8 cellular contexts compared by ENCODE assay signal in genomic region chr2:117814417-117815264, GRCh38. TPM values are rescaled to one million over a fixed set of nuclear protein-coding genes. Genes with fewer than 3 reads are reported as not detected.
DNase-seq lines count a peak whose midpoint lies in the region; ATAC-seq, FAIRE-seq and TF ChIP-seq lines count a peak whose summit lies in the region.

TSS of gene DDX18 (plus strand) at chr2:117814691. CDS start at chr2:117814778, 87 bp downstream.

- peaks cover 9 to 23% of the 10 kb centered on the region in 2 donors for H3K36me3 ChIP-seq in kidney (ENCODE audit: control insufficient read depth in 1 of 2, insufficient read depth in 2 of 2, low read length in 2 of 2)

- peaks cover 14% of the 10 kb centered on the region for H3K36me3 Mint-ChIP-seq in chondrocyte (ENCODE audit: low read depth)

- H3K9me3 ChIP-seq in kidney (ENCODE audit: control insufficient read depth in 1 of 2, low read length in 2 of 2), result no peaks in the 10 kb centered on the region

- intact Hi-C loops in kidney (cut with DNase I), result no loop called here

- H3K27ac ChIP-seq in kidney (ENCODE audit: low read depth in 2 of 2, low read length in 2 of 2), result peak within 1 kb of the TSS; percentile 58 to 93

- peak within 1 kb of the TSS; percentile 66 to 98 for H3K9ac ChIP-seq in kidney (ENCODE audit: low read length in 2 of 2)

- peak within 1 kb of the TSS; percentile 89 for H3K4me3 Mint-ChIP-seq in chondrocyte (ENCODE audit: unreplicated experiment)

- FAIRE-seq in kidney (lab: Jason Lieb, UNC), result peak; percentile 98

- H3K9me3 Mint-ChIP-seq in chondrocyte (ENCODE audit: low read depth), result no peaks in the 10 kb centered on the region

- DNase-seq in AML-193 (lab: John Stamatoyannopoulos, UW) (peak; percentile 96 to 97), NCI-H460 (ENCODE audit: extremely low read depth, low read depth) (peak; percentile 99), chondrocyte (ENCODE audit: low spot score) (peak; percentile 98), kidney (peak; percentile 99)
- peak; percentile 95 for DNase-seq in activated CD4-positive, alpha-beta T cell treated with anti-CD3 and anti-CD28 coated beads for 1 hour
- peak; percentile 94 to 96 for DNase-seq in stimulated activated CD4-positive, alpha-beta T cell treated with anti-CD3 and anti-CD28 coated beads, Interleukin-15, amount 100 ng/mL, for 48 hours (ENCODE audit: low read depth in 2 of 2)

- peaks cover 11% of the 10 kb centered on the region for H3K27me3 Mint-ChIP-seq in chondrocyte (ENCODE audit: low read depth)

- ATAC-seq in GM19035 (IDR thresholded peaks at IDR 0.05; ENCODE audit: unreplicated experiment), result peak; percentile 96
- ATAC-seq in HG03378 (IDR thresholded peaks at IDR 0.05; ENCODE audit: unreplicated experiment), result peak; percentile 96

- TF ChIP-seq CTCF in chondrocyte (IDR thresholded peaks at IDR 0.05) (peak; percentile 99), kidney (IDR thresholded peaks at IDR 0.05; ENCODE audit: borderline replicate concordance, extremely low read depth, insufficient read depth) (peak; percentile 99)

- peaks cover 17% of the 10 kb centered on the region for H3K4me1 Mint-ChIP-seq in chondrocyte (ENCODE audit: low read depth)

- peak within 1 kb of the TSS; percentile 96 for H3K27ac Mint-ChIP-seq in chondrocyte (ENCODE audit: unreplicated experiment)

- peak within 1 kb of the TSS; percentile 94 to 97 for H3K4me3 ChIP-seq in kidney (ENCODE audit: low read length in 2 of 2)

- H3K4me1 ChIP-seq in kidney (ENCODE audit: control insufficient read depth in 1 of 2, insufficient read depth in 1 of 2, low read depth in 1 of 2, low read length in 2 of 2), result peaks cover 6 to 8% of the 10 kb centered on the region in 2 donors

RNA-seq across cellular contexts. Expression of gene DDX18, which starts in this region (rescaled TPM):
- 99.6 and 106 TPM in 2 replicates for total RNA-seq in NCI-H460 (2014; rRNA removed; shearing (Covaris generic))
- polyA plus RNA-seq in NCI-H460 (2014; cell fraction: nucleus; rRNA removed), result 81.3 and 89.2 TPM in 2 replicates
- total RNA-seq in chondrocyte (40.6 to 46.8 TPM (median 43.2 TPM) in 3 replicates), kidney (53.8 TPM)
- 18.1 TPM for polyA plus RNA-seq in kidney (ENCODE audit: insufficient read depth, low read depth, low replicate concordance)

Comparison
In these comparisons a context has a peak if more than half of its experiments do, and no peak if none do; other contexts are left out.
1. Peak in every context shown above with its lines: DNase-seq, ATAC-seq, H3K4me3 ChIP-seq and H3K27ac ChIP-seq.